8 cellular contexts compared by ENCODE assay signal in the genomic region with DNA sequence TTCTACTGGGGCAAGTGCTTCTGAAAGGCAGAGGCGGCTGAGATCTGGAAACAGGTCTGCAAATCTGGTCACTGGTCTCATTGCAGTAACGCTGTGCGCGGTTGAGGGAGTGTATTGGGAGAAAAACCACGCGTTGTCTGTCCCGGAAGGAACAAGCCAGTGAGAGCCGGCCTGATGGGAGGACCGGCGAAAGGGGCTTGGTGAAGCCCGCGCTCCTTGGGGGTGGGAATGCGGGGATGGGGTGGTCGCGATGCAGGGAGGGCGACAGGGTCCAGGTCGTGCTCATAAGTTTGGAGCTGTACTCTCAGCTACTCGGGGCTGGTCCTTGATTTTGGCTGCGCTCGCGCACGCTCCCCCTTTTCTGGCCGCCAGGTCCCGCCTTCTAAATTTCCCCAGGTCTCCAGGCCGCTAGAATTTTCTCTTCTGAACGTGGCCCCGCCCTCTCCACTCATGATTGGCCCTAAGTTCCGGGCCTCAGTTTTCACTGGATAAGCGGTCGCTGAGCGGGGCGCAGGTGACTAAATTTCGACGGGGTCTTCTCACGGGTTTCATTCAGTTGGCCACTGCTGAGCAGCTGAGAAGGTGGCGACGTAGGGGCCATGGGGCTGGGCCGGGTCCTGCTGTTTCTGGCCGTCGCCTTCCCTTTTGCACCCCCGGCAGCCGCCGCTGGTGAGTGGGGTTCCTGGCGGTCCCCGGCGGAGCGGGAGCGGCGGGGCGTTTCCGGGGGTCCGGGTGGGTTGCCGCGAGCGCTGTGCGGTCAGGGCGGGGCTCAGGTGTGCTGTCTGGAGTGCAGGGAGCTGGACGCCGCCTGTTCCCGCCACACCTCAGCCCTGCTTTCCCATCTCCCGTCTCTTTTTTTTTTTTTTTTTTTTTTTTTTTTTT. TPM values are rescaled to one million over a fixed set of nuclear protein-coding genes. Genes with fewer than 3 reads are reported as not detected.
A peak's percentile ranks its signal among the peaks of the same experiment; 100 is the strongest.
DNase-seq lines count a peak whose midpoint lies in the region; ATAC-seq, FAIRE-seq and TF ChIP-seq lines count a peak whose summit lies in the region.

MICB (plus strand) TSS at position 551 of the 882 bp plus-strand sequence; CDS start at position 600, 49 bp downstream.

- POLR2A ChIA-PET in WTC11 (lab: Charles Lee), result interaction anchor here (0.6 to 3.2 kb wide), 8 partner anchors 16 to 242 kb away, joined by 3 to 22 read pairs (median 4); partner anchors contain the start of genes ATP6V1G2, DDX39B, MCCD1 and MICA

- H3K9me3 Mint-ChIP-seq in WTC11 (no peaks in the 10 kb centered on the region), immature natural killer cell (no peaks in the 10 kb centered on the region)

- H3K36me3 Mint-ChIP-seq in WTC11 (no peaks in the 10 kb centered on the region), immature natural killer cell (no peaks in the 10 kb centered on the region)

- H3K27ac Mint-ChIP-seq in WTC11, result peak within 1 kb of the TSS; percentile 94
- peak within 1 kb of the TSS; percentile 88 to 97 (median 95) for H3K27ac Mint-ChIP-seq in immature natural killer cell

- ATAC-seq in GM21786 (IDR thresholded peaks at IDR 0.05; ENCODE audit: unreplicated experiment) (peak; percentile 59), WTC11 (peak; percentile 69), HG03097 (IDR thresholded peaks at IDR 0.05; ENCODE audit: low FRiP score, unreplicated experiment) (no peak)

- DNase-seq in DMS153 treated with DMSO at 0.1 percent for 48 hours (lab: John Stamatoyannopoulos, UW; ENCODE audit: unreplicated experiment) (peak; percentile 71), NAMALWA (ENCODE audit: low spot score) (peak; percentile 87), WTC11 (ENCODE audit: low spot score) (peak; percentile 91), bronchial epithelial cell (ENCODE audit: low read depth) (peak; percentile 83), immature natural killer cell (peak; percentile 78 to 81 (median 78))
- DNase-seq in stimulated activated CD4-positive, alpha-beta T cell treated with anti-CD3 and anti-CD28 coated beads, Interleukin-12 subunit alpha, Interleukin-12 subunit beta, amount 100 ng/mL, for 48 hours (ENCODE audit: low read depth in 2 of 3, low spot score in 1 of 3), result peak; percentile 65 to 83 (median 76)

- H3K27me3 ChIP-seq in bronchial epithelial cell (ENCODE audit: control insufficient read depth, insufficient read depth, low read length), result no peaks in the 10 kb centered on the region

- CTCF ChIA-PET in WTC11 (lab: Charles Lee), result interaction anchor here (0.6 to 2.1 kb wide), 13 partner anchors 31 to 131 kb away, joined by 3 to 12 read pairs (median 4); partner anchors contain the start of genes ATP6V1G2 and MCCD1

- peaks cover 30% of the 10 kb centered on the region for H3K27me3 Mint-ChIP-seq in WTC11 (ENCODE audit: low read depth)
- H3K27me3 Mint-ChIP-seq in immature natural killer cell (ENCODE audit: low read depth in 3 of 3), result peaks cover 0 to 4% (median 3%) of the 10 kb centered on the region in 3 donors

- H3K4me1 Mint-ChIP-seq in WTC11 (peaks cover 54% of the 10 kb centered on the region), immature natural killer cell (peaks cover 66 to 83% of the 10 kb centered on the region in 2 donors)

- peak within 1 kb of the TSS; percentile 100 for H3K4me3 Mint-ChIP-seq in WTC11
- peak within 1 kb of the TSS; percentile 79 to 97 (median 94) for H3K4me3 Mint-ChIP-seq in immature natural killer cell

- TF ChIP-seq CTCF in WTC11 (IDR thresholded peaks at IDR 0.05) (no peak), bronchial epithelial cell (IDR thresholded peaks at IDR 0.05; ENCODE audit: insufficient read depth, low read length, severe bottlenecking) (no peak)

- no peaks in the 10 kb centered on the region for H3K36me3 ChIP-seq in bronchial epithelial cell (ENCODE audit: control insufficient read depth, insufficient read depth, low read length)

- peak within 1 kb of the TSS; percentile 56 for H3K4me3 ChIP-seq in bronchial epithelial cell (ENCODE audit: low read depth, low read length)

- FAIRE-seq in bronchial epithelial cell (lab: Jason Lieb, UNC), result no peak

TF ChIP-seq in WTC11, 78 proteins besides CTCF, POLR2A, EP300 and RAD21 (continues in another document):
- TF ChIP-seq, protein P1, sequence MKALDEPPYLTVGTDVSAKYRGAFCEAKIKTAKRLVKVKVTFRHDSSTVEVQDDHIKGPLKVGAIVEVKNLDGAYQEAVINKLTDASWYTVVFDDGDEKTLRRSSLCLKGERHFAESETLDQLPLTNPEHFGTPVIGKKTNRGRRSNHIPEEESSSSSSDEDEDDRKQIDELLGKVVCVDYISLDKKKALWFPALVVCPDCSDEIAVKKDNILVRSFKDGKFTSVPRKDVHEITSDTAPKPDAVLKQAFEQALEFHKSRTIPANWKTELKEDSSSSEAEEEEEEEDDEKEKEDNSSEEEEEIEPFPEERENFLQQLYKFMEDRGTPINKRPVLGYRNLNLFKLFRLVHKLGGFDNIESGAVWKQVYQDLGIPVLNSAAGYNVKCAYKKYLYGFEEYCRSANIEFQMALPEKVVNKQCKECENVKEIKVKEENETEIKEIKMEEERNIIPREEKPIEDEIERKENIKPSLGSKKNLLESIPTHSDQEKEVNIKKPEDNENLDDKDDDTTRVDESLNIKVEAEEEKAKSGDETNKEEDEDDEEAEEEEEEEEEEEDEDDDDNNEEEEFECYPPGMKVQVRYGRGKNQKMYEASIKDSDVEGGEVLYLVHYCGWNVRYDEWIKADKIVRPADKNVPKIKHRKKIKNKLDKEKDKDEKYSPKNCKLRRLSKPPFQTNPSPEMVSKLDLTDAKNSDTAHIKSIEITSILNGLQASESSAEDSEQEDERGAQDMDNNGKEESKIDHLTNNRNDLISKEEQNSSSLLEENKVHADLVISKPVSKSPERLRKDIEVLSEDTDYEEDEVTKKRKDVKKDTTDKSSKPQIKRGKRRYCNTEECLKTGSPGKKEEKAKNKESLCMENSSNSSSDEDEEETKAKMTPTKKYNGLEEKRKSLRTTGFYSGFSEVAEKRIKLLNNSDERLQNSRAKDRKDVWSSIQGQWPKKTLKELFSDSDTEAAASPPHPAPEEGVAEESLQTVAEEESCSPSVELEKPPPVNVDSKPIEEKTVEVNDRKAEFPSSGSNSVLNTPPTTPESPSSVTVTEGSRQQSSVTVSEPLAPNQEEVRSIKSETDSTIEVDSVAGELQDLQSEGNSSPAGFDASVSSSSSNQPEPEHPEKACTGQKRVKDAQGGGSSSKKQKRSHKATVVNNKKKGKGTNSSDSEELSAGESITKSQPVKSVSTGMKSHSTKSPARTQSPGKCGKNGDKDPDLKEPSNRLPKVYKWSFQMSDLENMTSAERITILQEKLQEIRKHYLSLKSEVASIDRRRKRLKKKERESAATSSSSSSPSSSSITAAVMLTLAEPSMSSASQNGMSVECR (CRISPR knock-in tag; IDR thresholded peaks at IDR 0.05; ENCODE audit: borderline replicate concordance), result 0 out of 2 replicates have a peak, but pooled peaks have one; percentile 18
- TF ChIP-seq SP1 (CRISPR knock-in tag; conservative IDR thresholded peaks at IDR 0.05), result peak; percentile 73; the same call in 1 of the 2 replicates
- TF ChIP-seq ESRRA (CRISPR knock-in tag; IDR thresholded peaks at IDR 0.05; ENCODE audit: borderline replicate concordance), result no peak
- TF ChIP-seq, protein P2, sequence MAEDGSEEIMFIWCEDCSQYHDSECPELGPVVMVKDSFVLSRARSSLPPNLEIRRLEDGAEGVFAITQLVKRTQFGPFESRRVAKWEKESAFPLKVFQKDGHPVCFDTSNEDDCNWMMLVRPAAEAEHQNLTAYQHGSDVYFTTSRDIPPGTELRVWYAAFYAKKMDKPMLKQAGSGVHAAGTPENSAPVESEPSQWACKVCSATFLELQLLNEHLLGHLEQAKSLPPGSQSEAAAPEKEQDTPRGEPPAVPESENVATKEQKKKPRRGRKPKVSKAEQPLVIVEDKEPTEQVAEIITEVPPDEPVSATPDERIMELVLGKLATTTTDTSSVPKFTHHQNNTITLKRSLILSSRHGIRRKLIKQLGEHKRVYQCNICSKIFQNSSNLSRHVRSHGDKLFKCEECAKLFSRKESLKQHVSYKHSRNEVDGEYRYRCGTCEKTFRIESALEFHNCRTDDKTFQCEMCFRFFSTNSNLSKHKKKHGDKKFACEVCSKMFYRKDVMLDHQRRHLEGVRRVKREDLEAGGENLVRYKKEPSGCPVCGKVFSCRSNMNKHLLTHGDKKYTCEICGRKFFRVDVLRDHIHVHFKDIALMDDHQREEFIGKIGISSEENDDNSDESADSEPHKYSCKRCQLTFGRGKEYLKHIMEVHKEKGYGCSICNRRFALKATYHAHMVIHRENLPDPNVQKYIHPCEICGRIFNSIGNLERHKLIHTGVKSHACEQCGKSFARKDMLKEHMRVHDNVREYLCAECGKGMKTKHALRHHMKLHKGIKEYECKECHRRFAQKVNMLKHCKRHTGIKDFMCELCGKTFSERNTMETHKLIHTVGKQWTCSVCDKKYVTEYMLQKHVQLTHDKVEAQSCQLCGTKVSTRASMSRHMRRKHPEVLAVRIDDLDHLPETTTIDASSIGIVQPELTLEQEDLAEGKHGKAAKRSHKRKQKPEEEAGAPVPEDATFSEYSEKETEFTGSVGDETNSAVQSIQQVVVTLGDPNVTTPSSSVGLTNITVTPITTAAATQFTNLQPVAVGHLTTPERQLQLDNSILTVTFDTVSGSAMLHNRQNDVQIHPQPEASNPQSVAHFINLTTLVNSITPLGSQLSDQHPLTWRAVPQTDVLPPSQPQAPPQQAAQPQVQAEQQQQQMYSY (CRISPR knock-in tag; IDR thresholded peaks at IDR 0.05), result peak; percentile 24; the same call in 1 of the 2 replicates
- TF ChIP-seq ATF1 (CRISPR knock-in tag; IDR thresholded peaks at IDR 0.05), result 0 out of 2 replicates have a peak, but pooled peaks have one; percentile 37
- peak; percentile 58; the same call in 1 of the 2 replicates for TF ChIP-seq USF2 (CRISPR knock-in tag; IDR thresholded peaks at IDR 0.05)
- TF ChIP-seq FOXP1 (CRISPR knock-in tag; IDR thresholded peaks at IDR 0.05; ENCODE audit: borderline replicate concordance), result peak; percentile 22; the same call in 1 of the 2 replicates
- peak; percentile 50; the same call in 1 of the 2 replicates for TF ChIP-seq NFE2L1 (CRISPR knock-in tag; IDR thresholded peaks at IDR 0.05)
- 0 out of 2 replicates have a peak, but pooled peaks have one; percentile 22 for TF ChIP-seq ETV6 (CRISPR knock-in tag; IDR thresholded peaks at IDR 0.05)

RNA-seq across cellular contexts. Expression of gene MICB, which starts in this region (rescaled TPM):
- 26.9 to 37.0 TPM (median 27.0 TPM) in 3 replicates for total RNA-seq in WTC11 (2021)
- total RNA-seq in bronchial epithelial cell, result 2.9 and 3.7 TPM in 2 replicates
- polyA plus RNA-seq in immature natural killer cell, result 10 to 100 TPM in 2 of 3 donors, 1 to 10 TPM in 1; 7.4 to 15.2 (median 10.3) TPM
